In genomic region chr5:43121565-43122484, GRCh38 we compare ENCODE assay signal across 8 cellular contexts. TPM values are rescaled to one million over a fixed set of nuclear protein-coding genes. Genes with fewer than 3 reads are reported as not detected.
DNase-seq lines count a peak whose midpoint lies in the region; ATAC-seq and TF ChIP-seq lines count a peak whose summit lies in the region.

No MANE protein-coding gene starts in this region.

- peak overlapping the region; percentile 89 for H3K4me3 Mint-ChIP-seq in activated CD8-positive, alpha-beta T cell treated with anti-CD3 and anti-CD28 coated beads for 36 hours

- H3K27me3 Mint-ChIP-seq in activated CD8-positive, alpha-beta T cell treated with anti-CD3 and anti-CD28 coated beads for 36 hours = no peaks in the 10 kb centered on the region

- H3K9me3 Mint-ChIP-seq in activated CD8-positive, alpha-beta T cell treated with anti-CD3 and anti-CD28 coated beads for 36 hours = no peaks in the 10 kb centered on the region

- peaks cover 31% of the 10 kb centered on the region for H3K36me3 ChIP-seq in BE2C
- no peaks in the 10 kb centered on the region for H3K36me3 ChIP-seq in ovary

- TF ChIP-seq CTCF in BE2C (IDR thresholded peaks at IDR 0.05; ENCODE audit: low read depth, low read length) = no peak
- TF ChIP-seq CTCF in activated CD8-positive, alpha-beta T cell treated with anti-CD3 and anti-CD28 coated beads for 36 hours (IDR thresholded peaks at IDR 0.05) = no peak
- no peak for TF ChIP-seq CTCF in ovary (IDR thresholded peaks at IDR 0.05)

- H3K27ac ChIP-seq in ovary = peak overlapping the region; percentile 97 to 99

- POLR2A ChIA-PET in activated CD8-positive, alpha-beta T cell treated with anti-CD3 and anti-CD28 coated beads for 36 hours (lab: Charles Lee) = interaction anchor here (0.6 to 4.4 kb wide), 22 partner anchors 8 to 362 kb away, joined by 3 to 20 read pairs (median 4); partner anchors contain the start of genes HMGCS1 and TMEM267

- H3K36me3 Mint-ChIP-seq in activated CD8-positive, alpha-beta T cell treated with anti-CD3 and anti-CD28 coated beads for 36 hours (ENCODE audit: low read depth) = peaks cover 42% of the 10 kb centered on the region

- WGBS in ovary, 3 donors = 1% methylated on average over 45 to 59 of the region's 61 CpGs

- no peak for TF ChIP-seq EP300 in ovary (IDR thresholded peaks at IDR 0.05)

- H3K27ac Mint-ChIP-seq in activated CD8-positive, alpha-beta T cell treated with anti-CD3 and anti-CD28 coated beads for 36 hours = peak overlapping the region; percentile 96

- CTCF ChIA-PET in activated CD8-positive, alpha-beta T cell treated with anti-CD3 and anti-CD28 coated beads for 36 hours (lab: Charles Lee) = interaction anchor here (0.8 to 6.1 kb wide), 16 partner anchors 14 to 362 kb away, joined by 3 to 95 read pairs (median 4); partner anchors contain the start of genes HMGCS1 and TMEM267

- H3K27me3 ChIP-seq in BE2C = no peaks in the 10 kb centered on the region
- no peaks in the 10 kb centered on the region for H3K27me3 ChIP-seq in ovary

- peaks cover 41% of the 10 kb centered on the region for H3K4me1 Mint-ChIP-seq in activated CD8-positive, alpha-beta T cell treated with anti-CD3 and anti-CD28 coated beads for 36 hours (ENCODE audit: low read depth)

- H3K9me3 ChIP-seq in BE2C = no peaks in the 10 kb centered on the region
- H3K9me3 ChIP-seq in ovary = no peaks in the 10 kb centered on the region

- ATAC-seq in GM18498 (IDR thresholded peaks at IDR 0.05; ENCODE audit: unreplicated experiment) = peak; percentile 46
- peak; percentile 39 for ATAC-seq in HG02798 (IDR thresholded peaks at IDR 0.05; ENCODE audit: poor library complexity, unreplicated experiment)
- ATAC-seq in activated CD8-positive, alpha-beta T cell treated with anti-CD3 and anti-CD28 coated beads for 36 hours = peak; percentile 46

- intact Hi-C loops in activated CD8-positive, alpha-beta T cell treated with anti-CD3 and anti-CD28 coated beads for 36 hours (cut with micrococcal nuclease) = loop anchor here (10.0 kb wide), 1 partner anchor 193 kb away; the partner anchor contains the start of gene HMGCS1
- intact Hi-C loops in ovary (cut with DNase I) = loop anchor here in 2 of 4 donors (2.0 to 10.0 kb wide), 3 partner anchors 55 to 193 kb away; partner anchors contain the start of gene HMGCS1 (in 2 of the 2)

- no peaks in the 10 kb centered on the region; the same call in 1 of the 2 replicates for H3K4me1 ChIP-seq in BE2C
- peaks cover 1% of the 10 kb centered on the region for H3K4me1 ChIP-seq in ovary (ENCODE audit: insufficient read depth)

- DNase-seq in BE2C = no peak
- peak; percentile 83 for DNase-seq in NCI-H1092 treated with DMSO at 0.1 percent for 48 hours (lab: John Stamatoyannopoulos, UW)
- DNase-seq in activated CD8-positive, alpha-beta T cell treated with anti-CD3 and anti-CD28 coated beads for 36 hours = peak; percentile 25
- peak; percentile 14 for DNase-seq in germinal center (ENCODE audit: low spot score)
- DNase-seq in ovary = peak in 3 of 5 donors; percentile 21 to 33 (median 32)
- DNase-seq in ureter (ENCODE audit: low spot score) = no peak

- no peak for TF ChIP-seq POLR2A in ovary (IDR thresholded peaks at IDR 0.05)

- H3K4me3 ChIP-seq in BE2C (ENCODE audit: low read depth, low read length) (peak overlapping the region; percentile 97), ovary (peak overlapping the region; percentile 93)

RNA-seq across cellular contexts. Expression of gene ZNF131, which starts 1.1 kb away (rescaled TPM):
- polyA plus RNA-seq in BE2C (2012; ENCODE audit: insufficient read depth, insufficient read length, low read depth) = 49.6 TPM
- 10 to 100 TPM; 34.8 to 36.6 TPM for total RNA-seq in activated CD8-positive, alpha-beta T cell treated with anti-CD3 and anti-CD28 coated beads for 36 hours
- total RNA-seq in ovary (10 to 100 TPM; 25.6 to 50.2 (median 37.3) TPM), ureter (36.7 TPM)
- polyA plus RNA-seq in ovary = 10 to 100 TPM; 23.6 to 31.8 TPM

Comparison
In these comparisons a context has a peak if more than half of its experiments do, and no peak if none do; other contexts are left out.
1. DNase-seq: peak in NCI-H1092 treated with DMSO at 0.1 percent for 48 hours (single experiment), activated CD8-positive, alpha-beta T cell treated with anti-CD3 and anti-CD28 coated beads for 36 hours (single experiment), germinal center (single experiment) and ovary (3 of 5); none in BE2C (single experiment) and ureter (single experiment).
2. Peak in every context shown above with its lines, with median percentiles within 50 percentile points of each other: ATAC-seq.